In genomic region chr1:51843948-51844347, GRCh38 we compare ENCODE assay signal across 15 cellular contexts. TPM values are rescaled to one million over a fixed set of nuclear protein-coding genes. Genes with fewer than 3 reads are reported as not detected.
DNase-seq lines count a peak whose midpoint lies in the region; ATAC-seq lines count a peak whose summit lies in the region.
"Had no signal": no experiment of that assay in that cellular context is flagged by ENCODE, and none has a peak within 500 bp of the region (broad histone marks: within the 10 kb centered on the region; RNA-seq: fewer than 3 reads in every experiment).

No MANE protein-coding gene starts in this region.

- no peak for ATAC-seq in HG03159 (IDR thresholded peaks at IDR 0.05; ENCODE audit: unreplicated experiment)
- ATAC-seq: CD8-positive, alpha-beta T cell had no signal

- H3K27me3 ChIP-seq in GM23248 (replicated peaks; ENCODE audit: insufficient read depth): no peaks in the 10 kb centered on the region
- H3K27me3 ChIP-seq: esophagus muscularis mucosa, upper lobe of left lung had no signal

- H3K9me3 ChIP-seq in GM23248 (ENCODE audit: low read depth): no peaks in the 10 kb centered on the region
- H3K9me3 ChIP-seq: esophagus muscularis mucosa, upper lobe of left lung had no signal

- DNase-seq in activated CD4-positive, alpha-beta memory T cell treated with anti-CD3 and anti-CD28 coated beads for 36 hours: peak; percentile 53
- no peak for DNase-seq in activated CD4-positive, alpha-beta memory T cell treated with anti-CD3 and anti-CD28 coated beads, Interleukin-2, amount 10 ng/mL, durations not matched to agents 7 days and 5 days
- DNase-seq in GM19238 (ENCODE audit: insufficient read length, low spot score): peak; percentile 13
- no peak for DNase-seq in activated T-helper 2 cell treated with anti-CD3 and anti-CD28 coated beads, Interferon-gamma antibody, Interleukin-2, Interleukin-4, amounts not matched to agents 10 μg/mL and 5 μg/mL and 100 μg/mL, durations not matched to agents 14 hours and 24 hours and 36 hours (ENCODE audit: low spot score)
- DNase-seq in stimulated activated CD4-positive, alpha-beta T cell treated with anti-CD3 and anti-CD28 coated beads, Interleukin-2, amount 100 ng/mL, for 48 hours: peak; percentile 17 to 20
- DNase-seq in NCI-H1436 treated with DMSO at 0.1 percent for 48 hours (lab: John Stamatoyannopoulos, UW): no peak
- DNase-seq in GM23248: no peak
- DNase-seq: CD8-positive, alpha-beta T cell; NCI-H82; SW 1271; upper lobe of left lung had no signal

- H3F3A ChIP-seq in GM23248 (ENCODE audit: insufficient read depth): 0 out of 2 replicates have a peak, but pooled peaks cover 5% of the 10 kb centered on the region

- H3K27ac Mint-ChIP-seq in activated CD4-positive, alpha-beta memory T cell treated with anti-CD3 and anti-CD28 coated beads for 36 hours: peak overlapping the region; percentile 1
- no peak overlapping the region for H3K27ac Mint-ChIP-seq in activated CD4-positive, alpha-beta memory T cell treated with anti-CD3 and anti-CD28 coated beads, Interleukin-2, amount 10 ng/mL, durations not matched to agents 7 days and 5 days
- H3K27ac Mint-ChIP-seq in activated T-helper 2 cell treated with anti-CD3 and anti-CD28 coated beads, Interferon-gamma antibody, Interleukin-2, Interleukin-4, amounts not matched to agents 10 μg/mL and 5 μg/mL and 100 μg/mL, durations not matched to agents 14 hours and 24 hours and 36 hours: peak overlapping the region; percentile 43
- H3K27ac Mint-ChIP-seq: CD8-positive, alpha-beta T cell; dendritic cell treated with granulocyte-macrophage colony-stimulating factor and Interleukin-4, amounts not matched to agents 40 ng/mL and 50 ng/mL, for 4 days had no signal

- H3K9ac ChIP-seq in GM23248: no peak overlapping the region

- peaks cover 25% of the 10 kb centered on the region for H3K4me1 Mint-ChIP-seq in activated CD4-positive, alpha-beta memory T cell treated with anti-CD3 and anti-CD28 coated beads for 36 hours (ENCODE audit: low read depth)
- peaks cover 31% of the 10 kb centered on the region for H3K4me1 Mint-ChIP-seq in activated CD4-positive, alpha-beta memory T cell treated with anti-CD3 and anti-CD28 coated beads, Interleukin-2, amount 10 ng/mL, durations not matched to agents 7 days and 5 days
- peaks cover 22% of the 10 kb centered on the region for H3K4me1 Mint-ChIP-seq in activated T-helper 2 cell treated with anti-CD3 and anti-CD28 coated beads, Interferon-gamma antibody, Interleukin-2, Interleukin-4, amounts not matched to agents 10 μg/mL and 5 μg/mL and 100 μg/mL, durations not matched to agents 14 hours and 24 hours and 36 hours (ENCODE audit: low read depth)

- peaks cover 17% of the 10 kb centered on the region for H3K36me3 ChIP-seq in GM23248 (ENCODE audit: low read depth)

- no peak overlapping the region for H3K4me3 Mint-ChIP-seq in activated CD4-positive, alpha-beta memory T cell treated with anti-CD3 and anti-CD28 coated beads for 36 hours
- H3K4me3 Mint-ChIP-seq in activated CD4-positive, alpha-beta memory T cell treated with anti-CD3 and anti-CD28 coated beads, Interleukin-2, amount 10 ng/mL, durations not matched to agents 7 days and 5 days: no peak overlapping the region
- H3K4me3 Mint-ChIP-seq in activated T-helper 2 cell treated with anti-CD3 and anti-CD28 coated beads, Interferon-gamma antibody, Interleukin-2, Interleukin-4, amounts not matched to agents 10 μg/mL and 5 μg/mL and 100 μg/mL, durations not matched to agents 14 hours and 24 hours and 36 hours (ENCODE audit: low read depth): no peak overlapping the region
- H3K4me3 Mint-ChIP-seq: CD8-positive, alpha-beta T cell; dendritic cell treated with granulocyte-macrophage colony-stimulating factor and Interleukin-4, amounts not matched to agents 40 ng/mL and 50 ng/mL, for 4 days; neural crest cell had no signal

- intact Hi-C loops in activated CD4-positive, alpha-beta memory T cell treated with anti-CD3 and anti-CD28 coated beads for 36 hours (cut with micrococcal nuclease): no loop called here
- intact Hi-C loops in activated T-helper 2 cell treated with anti-CD3 and anti-CD28 coated beads, Interferon-gamma antibody, Interleukin-2, Interleukin-4, amounts not matched to agents 10 μg/mL and 5 μg/mL and 100 μg/mL, durations not matched to agents 14 hours and 24 hours and 36 hours (cut with micrococcal nuclease): loop anchor here (5.0 kb wide), 1 partner anchor 33 kb away; the partner anchor contains the start of gene NRDC

- in situ Hi-C loops in GM23248 (cut with MboI): no loop called here

- 86 to 87% methylated on average over 4 of the region's 4 CpGs for WGBS in GM23248 (ENCODE audit: low coverage in 1 of 2, low lambda C conversion rate in 2 of 2, missing lambda C conversion rate in 2 of 2), 2 experiments

- H3K27me3 Mint-ChIP-seq in activated CD4-positive, alpha-beta memory T cell treated with anti-CD3 and anti-CD28 coated beads for 36 hours: no peaks in the 10 kb centered on the region
- no peaks in the 10 kb centered on the region for H3K27me3 Mint-ChIP-seq in activated CD4-positive, alpha-beta memory T cell treated with anti-CD3 and anti-CD28 coated beads, Interleukin-2, amount 10 ng/mL, durations not matched to agents 7 days and 5 days
- no peaks in the 10 kb centered on the region for H3K27me3 Mint-ChIP-seq in activated T-helper 2 cell treated with anti-CD3 and anti-CD28 coated beads, Interferon-gamma antibody, Interleukin-2, Interleukin-4, amounts not matched to agents 10 μg/mL and 5 μg/mL and 100 μg/mL, durations not matched to agents 14 hours and 24 hours and 36 hours (ENCODE audit: low read depth)
- H3K27me3 Mint-ChIP-seq: dendritic cell treated with granulocyte-macrophage colony-stimulating factor and Interleukin-4, amounts not matched to agents 40 ng/mL and 50 ng/mL, for 4 days had no signal

- H3K79me2 ChIP-seq in GM23248 (ENCODE audit: insufficient read depth): peaks cover 98% of the 10 kb centered on the region

- no peaks in the 10 kb centered on the region for H3K4me1 ChIP-seq in GM23248 (ENCODE audit: insufficient read depth)

- H3K4me2 ChIP-seq in GM23248 (ENCODE audit: unreplicated experiment): no peak overlapping the region

- H3K9me3 Mint-ChIP-seq in activated CD4-positive, alpha-beta memory T cell treated with anti-CD3 and anti-CD28 coated beads for 36 hours: peaks cover 2% of the 10 kb centered on the region
- peaks cover 4% of the 10 kb centered on the region for H3K9me3 Mint-ChIP-seq in activated CD4-positive, alpha-beta memory T cell treated with anti-CD3 and anti-CD28 coated beads, Interleukin-2, amount 10 ng/mL, durations not matched to agents 7 days and 5 days
- no peaks in the 10 kb centered on the region for H3K9me3 Mint-ChIP-seq in activated T-helper 2 cell treated with anti-CD3 and anti-CD28 coated beads, Interferon-gamma antibody, Interleukin-2, Interleukin-4, amounts not matched to agents 10 μg/mL and 5 μg/mL and 100 μg/mL, durations not matched to agents 14 hours and 24 hours and 36 hours
- H3K9me3 Mint-ChIP-seq: CD8-positive, alpha-beta T cell; dendritic cell treated with granulocyte-macrophage colony-stimulating factor and Interleukin-4, amounts not matched to agents 40 ng/mL and 50 ng/mL, for 4 days had no signal

- H3K9me2 ChIP-seq in GM23248 (ENCODE audit: insufficient read depth): no peaks in the 10 kb centered on the region

- POLR2A ChIA-PET in activated CD4-positive, alpha-beta memory T cell treated with anti-CD3 and anti-CD28 coated beads for 36 hours (lab: Charles Lee): interaction anchor here (0.8 kb wide), 1 partner anchor 758 kb away, joined by 4 read pairs; no protein-coding TSS in a partner anchor
- POLR2A ChIA-PET in activated CD4-positive, alpha-beta memory T cell treated with anti-CD3 and anti-CD28 coated beads, Interleukin-2, amount 10 ng/mL, durations not matched to agents 7 days and 5 days (lab: Charles Lee): interaction anchor here (1.0 kb wide), 1 partner anchor 34 kb away, joined by 3 read pairs; no protein-coding TSS in a partner anchor

- no peak overlapping the region for H3K27ac ChIP-seq in GM23248
- H3K27ac ChIP-seq: esophagus muscularis mucosa, upper lobe of left lung had no signal

- no peaks in the 10 kb centered on the region for H4K20me1 ChIP-seq in GM23248 (ENCODE audit: insufficient read depth)

- no peak overlapping the region for H3K4me3 ChIP-seq in GM23248
- H3K4me3 ChIP-seq: esophagus muscularis mucosa, upper lobe of left lung had no signal

- CTCF ChIA-PET in activated CD4-positive, alpha-beta memory T cell treated with anti-CD3 and anti-CD28 coated beads for 36 hours (lab: Charles Lee): no interaction called here
- CTCF ChIA-PET in activated CD4-positive, alpha-beta memory T cell treated with anti-CD3 and anti-CD28 coated beads, Interleukin-2, amount 10 ng/mL, durations not matched to agents 7 days and 5 days (lab: Charles Lee): interaction anchor here (0.6 to 0.7 kb wide), 2 partner anchors 58 to 1022 kb away, joined by 3 to 4 read pairs; no protein-coding TSS in a partner anchor

- H3K36me3 Mint-ChIP-seq in activated CD4-positive, alpha-beta memory T cell treated with anti-CD3 and anti-CD28 coated beads for 36 hours: peaks cover 20% of the 10 kb centered on the region
- peaks cover 33% of the 10 kb centered on the region for H3K36me3 Mint-ChIP-seq in activated CD4-positive, alpha-beta memory T cell treated with anti-CD3 and anti-CD28 coated beads, Interleukin-2, amount 10 ng/mL, durations not matched to agents 7 days and 5 days (ENCODE audit: low read depth)
- H3K36me3 Mint-ChIP-seq in activated T-helper 2 cell treated with anti-CD3 and anti-CD28 coated beads, Interferon-gamma antibody, Interleukin-2, Interleukin-4, amounts not matched to agents 10 μg/mL and 5 μg/mL and 100 μg/mL, durations not matched to agents 14 hours and 24 hours and 36 hours (ENCODE audit: low read depth): peaks cover 34% of the 10 kb centered on the region

- H2AFZ ChIP-seq in GM23248: no peak overlapping the region

RNA-seq across cellular contexts. Expression of gene NRDC, which starts 34.6 kb away (rescaled TPM):
- total RNA-seq in activated CD4-positive, alpha-beta memory T cell treated with anti-CD3 and anti-CD28 coated beads for 36 hours: 100 to 1,000 TPM; 153 to 155 TPM
- 100 to 1,000 TPM; 162 to 164 TPM for total RNA-seq in activated CD4-positive, alpha-beta memory T cell treated with anti-CD3 and anti-CD28 coated beads, Interleukin-2, amount 10 ng/mL, durations not matched to agents 7 days and 5 days
- total RNA-seq in activated T-helper 2 cell treated with anti-CD3 and anti-CD28 coated beads, Interferon-gamma antibody, Interleukin-2, Interleukin-4, amounts not matched to agents 10 μg/mL and 5 μg/mL and 100 μg/mL, durations not matched to agents 14 hours and 24 hours and 36 hours: 177 and 182 TPM in 2 replicates
- 55.2 and 62.5 TPM in 2 replicates for total RNA-seq in GM23248 (2014; rRNA removed; shearing (Covaris generic))
- 122 and 129 TPM in 2 replicates for polyA plus RNA-seq in GM23248 (2016; fragmentation: Nextera tagmentation; extraction: Ambion mirVana)

Comparison
In these comparisons a context has a peak if more than half of its experiments do, and no peak if none do; other contexts are left out.
1. DNase-seq: peak in activated CD4-positive, alpha-beta memory T cell treated with anti-CD3 and anti-CD28 coated beads for 36 hours (single experiment), GM19238 (single experiment) and stimulated activated CD4-positive, alpha-beta T cell treated with anti-CD3 and anti-CD28 coated beads, Interleukin-2, amount 100 ng/mL, for 48 hours (2 of 2); none in activated CD4-positive, alpha-beta memory T cell treated with anti-CD3 and anti-CD28 coated beads, Interleukin-2, amount 10 ng/mL, durations not matched to agents 7 days and 5 days (single experiment), activated T-helper 2 cell treated with anti-CD3 and anti-CD28 coated beads, Interferon-gamma antibody, Interleukin-2, Interleukin-4, amounts not matched to agents 10 μg/mL and 5 μg/mL and 100 μg/mL, durations not matched to agents 14 hours and 24 hours and 36 hours (single experiment), NCI-H1436 treated with DMSO at 0.1 percent for 48 hours (single experiment) and GM23248 (single experiment).